ENCODE assay signal across 1 cellular context in the genomic region with DNA sequence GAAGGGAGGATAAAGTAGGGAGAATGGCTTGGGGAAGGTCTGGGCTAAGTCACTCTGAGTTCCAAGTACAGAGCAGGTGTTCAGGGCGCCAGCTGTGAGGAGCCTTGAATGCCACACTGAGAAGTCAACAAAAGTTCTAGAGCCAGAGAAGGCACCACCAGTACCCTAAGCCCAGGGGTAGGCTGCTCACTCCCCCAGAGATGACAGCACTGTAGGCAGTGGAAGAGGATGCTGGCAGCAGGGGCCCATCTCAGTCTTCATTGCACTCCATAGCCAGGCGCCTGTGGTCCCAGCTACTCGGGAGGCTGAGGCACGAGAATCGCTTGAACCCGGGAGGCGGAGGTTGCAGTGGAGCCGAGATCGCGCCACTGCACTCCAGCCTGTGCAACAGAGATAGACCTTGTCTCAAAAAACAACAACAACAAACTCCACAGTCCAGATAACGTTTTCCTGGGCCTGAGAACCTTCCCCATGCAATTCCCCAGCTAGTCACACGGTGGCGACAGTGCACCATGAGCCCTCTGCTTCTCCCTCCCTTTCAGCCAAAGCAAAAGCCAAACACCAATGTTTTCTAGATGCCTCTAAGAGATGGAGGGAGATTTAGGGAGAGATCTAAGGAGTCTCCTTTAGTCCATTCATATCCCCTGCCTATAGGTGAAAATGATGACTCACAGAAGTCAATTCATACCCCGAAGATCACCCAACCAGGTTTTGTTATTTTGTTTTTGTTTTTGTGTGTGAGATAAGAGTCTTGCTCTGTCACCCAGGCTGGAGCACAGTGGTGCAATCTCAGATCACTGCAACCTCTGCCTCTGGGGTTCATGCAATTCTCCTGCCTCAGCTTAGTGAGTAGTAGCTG.
A peak's percentile ranks its signal among the peaks of the same experiment; 100 is the strongest.
TF ChIP-seq lines count a peak whose summit lies in the region.

No MANE protein-coding gene starts in this region.

TF ChIP-seq in K562, 482 proteins besides CTCF, POLR2A, EP300 and RAD21 (continued from another document and continues in another):
- TF ChIP-seq, protein P1, sequence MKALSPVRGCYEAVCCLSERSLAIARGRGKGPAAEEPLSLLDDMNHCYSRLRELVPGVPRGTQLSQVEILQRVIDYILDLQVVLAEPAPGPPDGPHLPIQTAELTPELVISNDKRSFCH (CRISPR knock-in tag; IDR thresholded peaks at IDR 0.05): no peak
- TF ChIP-seq, protein P1 (tag; IDR thresholded peaks at IDR 0.05): peak; percentile 53; the same call in 1 of the 2 replicates
- TF ChIP-seq ZNF408 (CRISPR knock-in tag; IDR thresholded peaks at IDR 0.05; ENCODE audit: low read depth) (no peak), ZFP1 (CRISPR knock-in tag; IDR thresholded peaks at IDR 0.05) (no peak), CCAR2 (IDR thresholded peaks at IDR 0.05; ENCODE audit: low read depth, low read length) (no peak), SIX5 (IDR thresholded peaks at IDR 0.05; ENCODE audit: borderline replicate concordance in 1 of 2, insufficient read depth in 1 of 2, low read depth in 1 of 2, low read length in 2 of 2) (no peak), TRIM28 (IDR thresholded peaks at IDR 0.05) (no peak), LEF1 (IDR thresholded peaks at IDR 0.05) (no peak), ZNF354B (CRISPR knock-in tag; IDR thresholded peaks at IDR 0.05) (no peak), ZNF282 (CRISPR knock-in tag; IDR thresholded peaks at IDR 0.05) (no peak), MCM3 (IDR thresholded peaks at IDR 0.05) (no peak), KLF6 (CRISPR knock-in tag; IDR thresholded peaks at IDR 0.05; ENCODE audit: borderline replicate concordance) (no peak), CXXC5 (CRISPR knock-in tag; IDR thresholded peaks at IDR 0.05) (peak; percentile 71), HIVEP1 (CRISPR knock-in tag; IDR thresholded peaks at IDR 0.05) (no peak), SAFB (IDR thresholded peaks at IDR 0.05; ENCODE audit: borderline replicate concordance, low read depth, low read length) (no peak), ZNF431 (CRISPR knock-in tag; IDR thresholded peaks at IDR 0.05) (no peak), KHSRP (IDR thresholded peaks at IDR 0.05) (no peak), MAFF (IDR thresholded peaks at IDR 0.05; ENCODE audit: low read length) (peak; percentile 28; the same call in 1 of the 2 replicates), HNRNPLL (IDR thresholded peaks at IDR 0.05; ENCODE audit: low read depth, low read length, poor library complexity, severe bottlenecking) (no peak), ZNF324 (CRISPR knock-in tag; IDR thresholded peaks at IDR 0.05) (no peak), SP1 (CRISPR knock-in tag; IDR thresholded peaks at IDR 0.05) (peak; percentile 53; the same call in 1 of the 2 replicates), ASH1L (IDR thresholded peaks at IDR 0.05; ENCODE audit: borderline replicate concordance, low read depth, partially characterized antibody) (no peak), CBFA2T2 (conservative IDR thresholded peaks at IDR 0.05) (peak; percentile 83), ERF (CRISPR knock-in tag; IDR thresholded peaks at IDR 0.05) (no peak), BDP1 (IDR thresholded peaks at IDR 0.05; ENCODE audit: insufficient read depth, insufficient read length) (no peak), MED1 (CRISPR knock-in tag; IDR thresholded peaks at IDR 0.05; ENCODE audit: borderline replicate concordance) (no peak), RAD51 (IDR thresholded peaks at IDR 0.05; ENCODE audit: borderline replicate concordance, low read depth) (no peak), TEAD4 (IDR thresholded peaks at IDR 0.05; ENCODE audit: low read length) (peak; percentile 68; the same call in 1 of the 2 replicates), TEAD4 (CRISPR knock-in tag; IDR thresholded peaks at IDR 0.05; ENCODE audit: borderline replicate concordance) (no peak), ZNF717 (CRISPR knock-in tag; IDR thresholded peaks at IDR 0.05) (no peak), SMARCC2 (IDR thresholded peaks at IDR 0.05; ENCODE audit: low read depth) (no peak), BACH1 (tag; IDR thresholded peaks at IDR 0.05) (no peak), FOXK2 (conservative IDR thresholded peaks at IDR 0.05 in 1 of 2, IDR thresholded peaks at IDR 0.05 in 1 of 2; ENCODE audit: low read depth in 2 of 2) (peak; percentile 89), ZNF212 (CRISPR knock-in tag; IDR thresholded peaks at IDR 0.05) (no peak), NFIX (CRISPR knock-in tag; IDR thresholded peaks at IDR 0.05; ENCODE audit: low read depth) (no peak), HEY1 (CRISPR knock-in tag; IDR thresholded peaks at IDR 0.05; ENCODE audit: borderline replicate concordance) (no peak), ZNF586 (CRISPR knock-in tag; conservative IDR thresholded peaks at IDR 0.05) (no peak), MAFK (IDR thresholded peaks at IDR 0.05; ENCODE audit: low read length) (no peak), ZNF766 (CRISPR knock-in tag; conservative IDR thresholded peaks at IDR 0.05) (no peak), BCOR (IDR thresholded peaks at IDR 0.05) (peak; percentile 87), JUND (IDR thresholded peaks at IDR 0.05; ENCODE audit: borderline replicate concordance, low read depth, low read length) (0 out of 2 replicates have a peak, but pooled peaks have one; percentile 34), JUND (tag; IDR thresholded peaks at IDR 0.05; ENCODE audit: borderline replicate concordance, low read depth, low read length) (peak; percentile 36; the same call in 1 of the 3 replicates), GATA2 (CRISPR knock-in tag; IDR thresholded peaks at IDR 0.05) (peak; percentile 69), RBM25 (IDR thresholded peaks at IDR 0.05; ENCODE audit: low read depth, low read length, severe bottlenecking) (no peak), MYC (IDR thresholded peaks at IDR 0.05; ENCODE audit: low read depth, low read length) (no peak), MYC (CRISPR knock-in tag; IDR thresholded peaks at IDR 0.05; ENCODE audit: borderline replicate concordance, low read depth) (no peak), RFX1 (IDR thresholded peaks at IDR 0.05) (no peak), CEBPB (tag; IDR thresholded peaks at IDR 0.05) (peak; percentile 89)
- TF ChIP-seq, protein P2, sequence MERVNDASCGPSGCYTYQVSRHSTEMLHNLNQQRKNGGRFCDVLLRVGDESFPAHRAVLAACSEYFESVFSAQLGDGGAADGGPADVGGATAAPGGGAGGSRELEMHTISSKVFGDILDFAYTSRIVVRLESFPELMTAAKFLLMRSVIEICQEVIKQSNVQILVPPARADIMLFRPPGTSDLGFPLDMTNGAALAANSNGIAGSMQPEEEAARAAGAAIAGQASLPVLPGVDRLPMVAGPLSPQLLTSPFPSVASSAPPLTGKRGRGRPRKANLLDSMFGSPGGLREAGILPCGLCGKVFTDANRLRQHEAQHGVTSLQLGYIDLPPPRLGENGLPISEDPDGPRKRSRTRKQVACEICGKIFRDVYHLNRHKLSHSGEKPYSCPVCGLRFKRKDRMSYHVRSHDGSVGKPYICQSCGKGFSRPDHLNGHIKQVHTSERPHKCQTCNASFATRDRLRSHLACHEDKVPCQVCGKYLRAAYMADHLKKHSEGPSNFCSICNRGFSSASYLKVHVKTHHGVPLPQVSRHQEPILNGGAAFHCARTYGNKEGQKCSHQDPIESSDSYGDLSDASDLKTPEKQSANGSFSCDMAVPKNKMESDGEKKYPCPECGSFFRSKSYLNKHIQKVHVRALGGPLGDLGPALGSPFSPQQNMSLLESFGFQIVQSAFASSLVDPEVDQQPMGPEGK (CRISPR knock-in tag; IDR thresholded peaks at IDR 0.05; ENCODE audit: borderline replicate concordance): no peak
- TF ChIP-seq, protein P3, sequence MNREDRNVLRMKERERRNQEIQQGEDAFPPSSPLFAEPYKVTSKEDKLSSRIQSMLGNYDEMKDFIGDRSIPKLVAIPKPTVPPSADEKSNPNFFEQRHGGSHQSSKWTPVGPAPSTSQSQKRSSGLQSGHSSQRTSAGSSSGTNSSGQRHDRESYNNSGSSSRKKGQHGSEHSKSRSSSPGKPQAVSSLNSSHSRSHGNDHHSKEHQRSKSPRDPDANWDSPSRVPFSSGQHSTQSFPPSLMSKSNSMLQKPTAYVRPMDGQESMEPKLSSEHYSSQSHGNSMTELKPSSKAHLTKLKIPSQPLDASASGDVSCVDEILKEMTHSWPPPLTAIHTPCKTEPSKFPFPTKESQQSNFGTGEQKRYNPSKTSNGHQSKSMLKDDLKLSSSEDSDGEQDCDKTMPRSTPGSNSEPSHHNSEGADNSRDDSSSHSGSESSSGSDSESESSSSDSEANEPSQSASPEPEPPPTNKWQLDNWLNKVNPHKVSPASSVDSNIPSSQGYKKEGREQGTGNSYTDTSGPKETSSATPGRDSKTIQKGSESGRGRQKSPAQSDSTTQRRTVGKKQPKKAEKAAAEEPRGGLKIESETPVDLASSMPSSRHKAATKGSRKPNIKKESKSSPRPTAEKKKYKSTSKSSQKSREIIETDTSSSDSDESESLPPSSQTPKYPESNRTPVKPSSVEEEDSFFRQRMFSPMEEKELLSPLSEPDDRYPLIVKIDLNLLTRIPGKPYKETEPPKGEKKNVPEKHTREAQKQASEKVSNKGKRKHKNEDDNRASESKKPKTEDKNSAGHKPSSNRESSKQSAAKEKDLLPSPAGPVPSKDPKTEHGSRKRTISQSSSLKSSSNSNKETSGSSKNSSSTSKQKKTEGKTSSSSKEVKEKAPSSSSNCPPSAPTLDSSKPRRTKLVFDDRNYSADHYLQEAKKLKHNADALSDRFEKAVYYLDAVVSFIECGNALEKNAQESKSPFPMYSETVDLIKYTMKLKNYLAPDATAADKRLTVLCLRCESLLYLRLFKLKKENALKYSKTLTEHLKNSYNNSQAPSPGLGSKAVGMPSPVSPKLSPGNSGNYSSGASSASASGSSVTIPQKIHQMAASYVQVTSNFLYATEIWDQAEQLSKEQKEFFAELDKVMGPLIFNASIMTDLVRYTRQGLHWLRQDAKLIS (CRISPR knock-in tag; IDR thresholded peaks at IDR 0.05): no peak
- TF ChIP-seq, protein P4, sequence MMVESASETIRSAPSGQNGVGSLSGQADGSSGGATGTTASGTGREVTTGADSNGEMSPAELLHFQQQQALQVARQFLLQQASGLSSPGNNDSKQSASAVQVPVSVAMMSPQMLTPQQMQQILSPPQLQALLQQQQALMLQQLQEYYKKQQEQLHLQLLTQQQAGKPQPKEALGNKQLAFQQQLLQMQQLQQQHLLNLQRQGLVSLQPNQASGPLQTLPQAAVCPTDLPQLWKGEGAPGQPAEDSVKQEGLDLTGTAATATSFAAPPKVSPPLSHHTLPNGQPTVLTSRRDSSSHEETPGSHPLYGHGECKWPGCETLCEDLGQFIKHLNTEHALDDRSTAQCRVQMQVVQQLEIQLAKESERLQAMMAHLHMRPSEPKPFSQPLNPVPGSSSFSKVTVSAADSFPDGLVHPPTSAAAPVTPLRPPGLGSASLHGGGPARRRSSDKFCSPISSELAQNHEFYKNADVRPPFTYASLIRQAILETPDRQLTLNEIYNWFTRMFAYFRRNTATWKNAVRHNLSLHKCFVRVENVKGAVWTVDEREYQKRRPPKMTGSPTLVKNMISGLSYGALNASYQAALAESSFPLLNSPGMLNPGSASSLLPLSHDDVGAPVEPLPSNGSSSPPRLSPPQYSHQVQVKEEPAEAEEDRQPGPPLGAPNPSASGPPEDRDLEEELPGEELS (CRISPR knock-in tag; IDR thresholded peaks at IDR 0.05; ENCODE audit: borderline replicate concordance): no peak
- TF ChIP-seq, protein P5, sequence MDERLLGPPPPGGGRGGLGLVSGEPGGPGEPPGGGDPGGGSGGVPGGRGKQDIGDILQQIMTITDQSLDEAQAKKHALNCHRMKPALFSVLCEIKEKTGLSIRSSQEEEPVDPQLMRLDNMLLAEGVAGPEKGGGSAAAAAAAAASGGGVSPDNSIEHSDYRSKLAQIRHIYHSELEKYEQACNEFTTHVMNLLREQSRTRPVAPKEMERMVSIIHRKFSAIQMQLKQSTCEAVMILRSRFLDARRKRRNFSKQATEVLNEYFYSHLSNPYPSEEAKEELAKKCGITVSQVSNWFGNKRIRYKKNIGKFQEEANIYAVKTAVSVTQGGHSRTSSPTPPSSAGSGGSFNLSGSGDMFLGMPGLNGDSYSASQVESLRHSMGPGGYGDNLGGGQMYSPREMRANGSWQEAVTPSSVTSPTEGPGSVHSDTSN (CRISPR knock-in tag; IDR thresholded peaks at IDR 0.05; ENCODE audit: low read depth): no peak
- TF ChIP-seq, protein P5 (tag; conservative IDR thresholded peaks at IDR 0.05; ENCODE audit: low read depth): no peak
- TF ChIP-seq, protein P6, sequence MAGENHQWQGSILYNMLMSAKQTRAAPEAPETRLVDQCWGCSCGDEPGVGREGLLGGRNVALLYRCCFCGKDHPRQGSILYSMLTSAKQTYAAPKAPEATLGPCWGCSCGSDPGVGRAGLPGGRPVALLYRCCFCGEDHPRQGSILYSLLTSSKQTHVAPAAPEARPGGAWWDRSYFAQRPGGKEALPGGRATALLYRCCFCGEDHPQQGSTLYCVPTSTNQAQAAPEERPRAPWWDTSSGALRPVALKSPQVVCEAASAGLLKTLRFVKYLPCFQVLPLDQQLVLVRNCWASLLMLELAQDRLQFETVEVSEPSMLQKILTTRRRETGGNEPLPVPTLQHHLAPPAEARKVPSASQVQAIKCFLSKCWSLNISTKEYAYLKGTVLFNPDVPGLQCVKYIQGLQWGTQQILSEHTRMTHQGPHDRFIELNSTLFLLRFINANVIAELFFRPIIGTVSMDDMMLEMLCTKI (IDR thresholded peaks at IDR 0.05; ENCODE audit: partially characterized antibody): no peak
- TF ChIP-seq, protein P7, sequence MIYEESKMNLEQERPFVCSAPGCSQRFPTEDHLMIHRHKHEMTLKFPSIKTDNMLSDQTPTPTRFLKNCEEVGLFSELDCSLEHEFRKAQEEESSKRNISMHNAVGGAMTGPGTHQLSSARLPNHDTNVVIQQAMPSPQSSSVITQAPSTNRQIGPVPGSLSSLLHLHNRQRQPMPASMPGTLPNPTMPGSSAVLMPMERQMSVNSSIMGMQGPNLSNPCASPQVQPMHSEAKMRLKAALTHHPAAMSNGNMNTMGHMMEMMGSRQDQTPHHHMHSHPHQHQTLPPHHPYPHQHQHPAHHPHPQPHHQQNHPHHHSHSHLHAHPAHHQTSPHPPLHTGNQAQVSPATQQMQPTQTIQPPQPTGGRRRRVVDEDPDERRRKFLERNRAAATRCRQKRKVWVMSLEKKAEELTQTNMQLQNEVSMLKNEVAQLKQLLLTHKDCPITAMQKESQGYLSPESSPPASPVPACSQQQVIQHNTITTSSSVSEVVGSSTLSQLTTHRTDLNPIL (CRISPR knock-in tag; IDR thresholded peaks at IDR 0.05): no peak
